In genomic region chr21:25507522-25507921, GRCh38 we compare ENCODE assay signal across 12 cellular contexts.
DNase-seq lines count a peak whose midpoint lies in the region; ATAC-seq and TF ChIP-seq lines count a peak whose summit lies in the region.
"Had no signal": no experiment of that assay in that cellular context is flagged by ENCODE, and none has a peak within 500 bp of the region (broad histone marks: within the 10 kb centered on the region; RNA-seq: fewer than 3 reads in every experiment).

No MANE protein-coding gene starts in this region.

- CTCF ChIA-PET in SK-N-SH (lab: Yijun Ruan, JAX), result no interaction called here

- ATAC-seq in GM18907 (IDR thresholded peaks at IDR 0.05; ENCODE audit: unreplicated experiment) (peak; percentile 51), HG02884 (IDR thresholded peaks at IDR 0.05; ENCODE audit: unreplicated experiment) (peak; percentile 40), psoas muscle (no peak), right lobe of liver (no peak)

- no peaks in the 10 kb centered on the region for H3K27me3 ChIP-seq in esophagus squamous epithelium
- no peaks in the 10 kb centered on the region for H3K27me3 ChIP-seq in psoas muscle (ENCODE audit: insufficient read depth in 3 of 3, low read length in 2 of 3)
- H3K27me3 ChIP-seq in right lobe of liver, result no peaks in the 10 kb centered on the region
- no peaks in the 10 kb centered on the region for H3K27me3 ChIP-seq in SK-N-SH (ENCODE audit: insufficient read depth)

- TF ChIP-seq EP300 in SK-N-SH (IDR thresholded peaks at IDR 0.05; ENCODE audit: borderline replicate concordance in 1 of 2, low read depth in 1 of 2, low read length in 1 of 2), result no peak

- TF ChIP-seq RAD21 in SK-N-SH (IDR thresholded peaks at IDR 0.05; ENCODE audit: low read length), result no peak

- H3K4me3 Mint-ChIP-seq in activated T-helper 2 cell treated with anti-CD3 and anti-CD28 coated beads, Interferon-gamma antibody, Interleukin-2, Interleukin-4, amounts not matched to agents 10 μg/mL and 5 μg/mL and 100 μg/mL, durations not matched to agents 14 hours and 24 hours and 36 hours (ENCODE audit: low read depth), result no peak overlapping the region
- H3K4me3 Mint-ChIP-seq: brain had no signal

- TF ChIP-seq POLR2A in esophagus squamous epithelium (IDR thresholded peaks at IDR 0.05), result no peak
- no peak for TF ChIP-seq POLR2A in right lobe of liver (IDR thresholded peaks at IDR 0.05)

- H3K36me3 Mint-ChIP-seq in activated T-helper 2 cell treated with anti-CD3 and anti-CD28 coated beads, Interferon-gamma antibody, Interleukin-2, Interleukin-4, amounts not matched to agents 10 μg/mL and 5 μg/mL and 100 μg/mL, durations not matched to agents 14 hours and 24 hours and 36 hours (ENCODE audit: low read depth), result peaks cover 16% of the 10 kb centered on the region
- H3K36me3 Mint-ChIP-seq: brain had no signal

- peaks cover 10% of the 10 kb centered on the region for H3K9me3 Mint-ChIP-seq in activated T-helper 2 cell treated with anti-CD3 and anti-CD28 coated beads, Interferon-gamma antibody, Interleukin-2, Interleukin-4, amounts not matched to agents 10 μg/mL and 5 μg/mL and 100 μg/mL, durations not matched to agents 14 hours and 24 hours and 36 hours
- H3K9me3 Mint-ChIP-seq: brain had no signal

- H2AFZ ChIP-seq in SK-N-SH (ENCODE audit: low read depth), result no peak overlapping the region

- no peaks in the 10 kb centered on the region for H3K79me2 ChIP-seq in SK-N-SH (ENCODE audit: insufficient read depth)

- H3K4me1 ChIP-seq in esophagus squamous epithelium (no peaks in the 10 kb centered on the region), psoas muscle (no peaks in the 10 kb centered on the region), right lobe of liver (no peaks in the 10 kb centered on the region), SK-N-SH (ENCODE audit: control insufficient read depth in 1 of 2, insufficient read depth in 2 of 2, low read depth in 1 of 2, low read length in 1 of 2) (no peaks in the 10 kb centered on the region)

- peak overlapping the region; percentile 8 for H3K27ac Mint-ChIP-seq in activated T-helper 2 cell treated with anti-CD3 and anti-CD28 coated beads, Interferon-gamma antibody, Interleukin-2, Interleukin-4, amounts not matched to agents 10 μg/mL and 5 μg/mL and 100 μg/mL, durations not matched to agents 14 hours and 24 hours and 36 hours
- H3K27ac Mint-ChIP-seq: brain had no signal

- peak; percentile 44 for DNase-seq in ELR (ENCODE audit: low read depth)
- DNase-seq in activated T-helper 2 cell treated with anti-CD3 and anti-CD28 coated beads, Interferon-gamma antibody, Interleukin-2, Interleukin-4, amounts not matched to agents 10 μg/mL and 5 μg/mL and 100 μg/mL, durations not matched to agents 14 hours and 24 hours and 36 hours (ENCODE audit: low spot score), result no peak
- no peak for DNase-seq in esophagus squamous epithelium (lab: John Stamatoyannopoulos, UW)
- no peak for DNase-seq in psoas muscle
- no peak for DNase-seq in right lobe of liver
- no peak for DNase-seq in SK-N-SH
- DNase-seq: Calu3, NCI-H510A treated with DMSO at 0.1 percent for 48 hours had no signal

- H3K36me3 ChIP-seq in esophagus squamous epithelium (no peaks in the 10 kb centered on the region), psoas muscle (ENCODE audit: insufficient read depth in 1 of 2, low read depth in 1 of 2) (no peaks in the 10 kb centered on the region), right lobe of liver (no peaks in the 10 kb centered on the region), SK-N-SH (replicated peaks in 1 of 2; ENCODE audit: control insufficient read depth in 1 of 2, insufficient read depth in 2 of 2, low read length in 1 of 2) (no peaks in the 10 kb centered on the region)

- H3K27ac ChIP-seq in esophagus squamous epithelium, result no peak overlapping the region
- no peak overlapping the region for H3K27ac ChIP-seq in psoas muscle
- H3K27ac ChIP-seq in right lobe of liver, result no peak overlapping the region
- H3K27ac ChIP-seq in SK-N-SH (ENCODE audit: low read depth in 2 of 2, low read length in 1 of 2), result no peak overlapping the region
- H3K27ac ChIP-seq: VCaP had no signal

- no peak overlapping the region for H3K4me2 ChIP-seq in SK-N-SH

- H3K9me3 ChIP-seq in esophagus squamous epithelium, result no peaks in the 10 kb centered on the region
- H3K9me3 ChIP-seq in psoas muscle, result no peaks in the 10 kb centered on the region
- no peaks in the 10 kb centered on the region for H3K9me3 ChIP-seq in right lobe of liver
- H3K9me3 ChIP-seq in SK-N-SH, result 0 out of 2 replicates have a peak, but pooled peaks cover 2% of the 10 kb centered on the region

- TF ChIP-seq CTCF in esophagus squamous epithelium (IDR thresholded peaks at IDR 0.05) (no peak), psoas muscle (IDR thresholded peaks at IDR 0.05) (no peak), right lobe of liver (IDR thresholded peaks at IDR 0.05) (no peak), SK-N-SH (IDR thresholded peaks at IDR 0.05) (no peak; the same call in 1 of the 2 replicates)

- H3K27me3 Mint-ChIP-seq in activated T-helper 2 cell treated with anti-CD3 and anti-CD28 coated beads, Interferon-gamma antibody, Interleukin-2, Interleukin-4, amounts not matched to agents 10 μg/mL and 5 μg/mL and 100 μg/mL, durations not matched to agents 14 hours and 24 hours and 36 hours (ENCODE audit: low read depth), result no peaks in the 10 kb centered on the region
- H3K27me3 Mint-ChIP-seq: brain had no signal

- no peaks in the 10 kb centered on the region for H3F3A ChIP-seq in SK-N-SH (replicated peaks; ENCODE audit: insufficient read depth)

- POLR2A ChIA-PET in SK-N-SH (lab: Yijun Ruan, JAX), result no interaction called here

- intact Hi-C loops in activated T-helper 2 cell treated with anti-CD3 and anti-CD28 coated beads, Interferon-gamma antibody, Interleukin-2, Interleukin-4, amounts not matched to agents 10 μg/mL and 5 μg/mL and 100 μg/mL, durations not matched to agents 14 hours and 24 hours and 36 hours (cut with micrococcal nuclease), result no loop called here
- intact Hi-C loops in esophagus squamous epithelium (cut with DNase I) (no loop called here), psoas muscle (cut with DNase I) (no loop called here), right lobe of liver (cut with DNase I) (no loop called here)

- H3K4me3 ChIP-seq in esophagus squamous epithelium (no peak overlapping the region), psoas muscle (no peak overlapping the region), right lobe of liver (no peak overlapping the region), SK-N-SH (ENCODE audit: low read depth in 2 of 2, low read length in 1 of 2) (no peak overlapping the region)

- no peak overlapping the region for H3K9ac ChIP-seq in SK-N-SH

- H3K4me1 Mint-ChIP-seq in activated T-helper 2 cell treated with anti-CD3 and anti-CD28 coated beads, Interferon-gamma antibody, Interleukin-2, Interleukin-4, amounts not matched to agents 10 μg/mL and 5 μg/mL and 100 μg/mL, durations not matched to agents 14 hours and 24 hours and 36 hours (ENCODE audit: low read depth), result peaks cover 52% of the 10 kb centered on the region
- H3K4me1 Mint-ChIP-seq: brain had no signal

- H3K9me2 ChIP-seq in SK-N-SH, result no peaks in the 10 kb centered on the region

- H4K20me1 ChIP-seq in SK-N-SH (ENCODE audit: insufficient read depth), result no peaks in the 10 kb centered on the region

TF ChIP-seq in SK-N-SH, 30 proteins besides CTCF, POLR2A, EP300 and RAD21:
- TF ChIP-seq SIN3A (IDR thresholded peaks at IDR 0.05; ENCODE audit: borderline replicate concordance, low read depth, low read length), result no peak
- TF ChIP-seq ELF1 (IDR thresholded peaks at IDR 0.05), result no peak
- TF ChIP-seq FOXM1 (IDR thresholded peaks at IDR 0.05; ENCODE audit: low read depth), result no peak
- no peak for TF ChIP-seq TCF12 (IDR thresholded peaks at IDR 0.05)
- no peak for TF ChIP-seq PBX3 (IDR thresholded peaks at IDR 0.05)
- no peak for TF ChIP-seq JUND (IDR thresholded peaks at IDR 0.05)
- TF ChIP-seq USF1 (IDR thresholded peaks at IDR 0.05; ENCODE audit: borderline replicate concordance, low read depth), result no peak
- no peak for TF ChIP-seq YY1 (IDR thresholded peaks at IDR 0.05; ENCODE audit: low read depth)
TF ChIP-seq in SK-N-SH: peak in this region for 0.

Comparison
In these comparisons a context has a peak if more than half of its experiments do, and no peak if none do; other contexts are left out.
1. ATAC-seq: peak in GM18907 (single experiment) and HG02884 (single experiment); none in psoas muscle (0 of 4) and right lobe of liver (0 of 4).